In genomic region chr2:119367472-119368099, GRCh38 we compare ENCODE assay signal across 1 cellular context.
TF ChIP-seq lines count a peak whose summit lies in the region.

No MANE protein-coding gene starts in this region.

TF ChIP-seq in H1, 55 proteins besides CTCF, POLR2A, EP300 and RAD21:
- TF ChIP-seq ASH2L (IDR thresholded peaks at IDR 0.05; ENCODE audit: low read length), result peak; percentile 67
- no peak for TF ChIP-seq TBP (IDR thresholded peaks at IDR 0.05; ENCODE audit: low read depth, low read length)
- TF ChIP-seq TEAD4 (IDR thresholded peaks at IDR 0.05; ENCODE audit: low read depth, low read length), result no peak
- peak in 1 of 2 experiments; percentile 16; a peak in 1 of 4 replicates for TF ChIP-seq SIN3A (conservative IDR thresholded peaks at IDR 0.05 in 1 of 2, IDR thresholded peaks at IDR 0.05 in 1 of 2; ENCODE audit: low read depth in 1 of 2, low read length in 2 of 2)
- TF ChIP-seq MAX (IDR thresholded peaks at IDR 0.05), result peak; percentile 28; the same call in 1 of the 2 replicates
TF ChIP-seq in H1: peak in this region for 3.
